In genomic region chr4:113012122-113012725, GRCh38 we compare ENCODE assay signal across 18 cellular contexts.
"Had no signal": no experiment of that assay in that cellular context is flagged by ENCODE, and none has a peak within 500 bp of the region (broad histone marks: within the 10 kb centered on the region; RNA-seq: fewer than 3 reads in every experiment).

No MANE protein-coding gene starts in this region.

- DNase-seq: activated CD4-positive, alpha-beta T cell treated with anti-CD3 and anti-CD28 coated beads for 36 hours; activated CD4-positive, alpha-beta T cell treated with anti-CD3 and anti-CD28 coated beads, Interleukin-2, amount 50 U/mL, for 1 hour; activated CD8-positive, alpha-beta memory T cell treated with anti-CD3 and anti-CD28 coated beads, Interleukin-2, amount 50 U/mL, for 4 hours; activated CD8-positive, alpha-beta T cell treated with anti-CD3 and anti-CD28 coated beads for 36 hours; activated naive CD4-positive, alpha-beta T cell; MG63; NCI-H1105; NCI-H1694 treated with DMSO at 0.1 percent for 48 hours; NCI-H2029 treated with DMSO at 0.1 percent for 48 hours; NCI-H446; NCI-H524; Peyer's patch; Right ventricle myocardium superior; SJCRH30; WERI-Rb-1 had no signal

- H3K36me3 Mint-ChIP-seq: activated naive CD8-positive, alpha-beta T cell had no signal

- ATAC-seq: activated CD4-positive, alpha-beta T cell treated with anti-CD3 and anti-CD28 coated beads for 36 hours; activated CD8-positive, alpha-beta T cell treated with anti-CD3 and anti-CD28 coated beads for 36 hours had no signal

- H3K27ac Mint-ChIP-seq: activated CD4-positive, alpha-beta T cell treated with anti-CD3 and anti-CD28 coated beads for 36 hours; activated CD8-positive, alpha-beta T cell treated with anti-CD3 and anti-CD28 coated beads for 36 hours; activated naive CD8-positive, alpha-beta T cell had no signal

- H3K27me3 Mint-ChIP-seq: activated CD8-positive, alpha-beta T cell treated with anti-CD3 and anti-CD28 coated beads for 36 hours had no signal

- H3K4me1 Mint-ChIP-seq: activated CD4-positive, alpha-beta T cell treated with anti-CD3 and anti-CD28 coated beads for 36 hours had no signal

- H3K4me3 Mint-ChIP-seq: activated CD4-positive, alpha-beta T cell treated with anti-CD3 and anti-CD28 coated beads for 36 hours; activated CD8-positive, alpha-beta T cell treated with anti-CD3 and anti-CD28 coated beads for 36 hours; activated naive CD8-positive, alpha-beta T cell had no signal

- H3K27ac ChIP-seq: breast epithelium, Peyer's patch, RWPE1, SJCRH30, WERI-Rb-1 had no signal

- H3K9me3 Mint-ChIP-seq: activated CD8-positive, alpha-beta T cell treated with anti-CD3 and anti-CD28 coated beads for 36 hours had no signal
